ENCODE assay signal across 24 cellular contexts in the genomic region with DNA sequence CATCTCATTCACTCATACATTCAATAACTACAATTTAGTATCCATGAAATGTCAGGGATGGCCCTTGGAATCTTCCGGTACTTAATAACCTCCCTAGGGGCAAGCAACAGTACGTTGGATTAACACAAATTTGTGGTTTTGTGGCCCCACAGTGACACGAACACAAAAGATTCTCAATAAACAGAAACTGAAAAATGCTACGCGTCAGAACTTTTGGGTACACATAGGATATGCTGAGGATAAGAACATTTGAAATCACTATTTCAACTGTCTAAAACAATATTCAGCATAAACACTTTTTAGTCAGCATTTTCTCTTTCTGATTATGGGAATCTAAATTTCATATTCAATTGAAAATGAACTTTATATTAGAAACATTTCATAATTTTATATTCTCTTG.
"Had no signal": no experiment of that assay in that cellular context is flagged by ENCODE, and none has a peak within 500 bp of the region (broad histone marks: within the 10 kb centered on the region; RNA-seq: fewer than 3 reads in every experiment).

No MANE protein-coding gene starts in this region.

- H3K4me1 ChIP-seq: Peyer's patch, SJSA1 had no signal

- H3K27ac ChIP-seq: Peyer's patch, SJSA1 had no signal

- H3K4me2 ChIP-seq: SK-N-SH had no signal

- DNase-seq: KBM-7; MG63; MV-4-11; NCI-H1092; NCI-H1105; NCI-H1417 treated with DMSO at 0.1 percent for 48 hours; NCI-H1436 treated with DMSO at 0.1 percent for 48 hours; NCI-H187 treated with DMSO at 0.1 percent for 48 hours; NCI-H2029; NCI-H2081; NCI-H2171 treated with DMSO at 0.1 percent for 48 hours; NCI-H446; NCI-H510A treated with DMSO at 0.1 percent for 48 hours; NCI-H524 treated with DMSO at 0.1 percent for 48 hours; NCI-H526 treated with DMSO at 0.1 percent for 48 hours; NCI-H774; NK-92 treated with Interleukin-12 subunit alpha and Interleukin-12 subunit beta, amount 100 ng/mL, for 24 hours; OCI-M1; Peyer's patch; Right ventricle myocardium superior; RPMI8226; SHP77 treated with DMSO at 0.1 percent for 48 hours; SK-N-SH had no signal

- H3K27me3 ChIP-seq: MG63, Peyer's patch, SJSA1 had no signal

- H3K9ac ChIP-seq: SK-N-SH had no signal

- H3K4me3 ChIP-seq: MG63, Peyer's patch, SJSA1 had no signal

- H3K9me3 ChIP-seq: Peyer's patch, SJSA1, SK-N-SH had no signal

- H3K36me3 ChIP-seq: MG63, Peyer's patch, SJSA1 had no signal
